ENCODE assay signal across 16 cellular contexts in genomic region chr19:41700381-41701195, GRCh38. TPM values are rescaled to one million over a fixed set of nuclear protein-coding genes. Genes with fewer than 3 reads are reported as not detected.
A peak's percentile ranks its signal among the peaks of the same experiment; 100 is the strongest.
DNase-seq lines count a peak whose midpoint lies in the region; ATAC-seq, FAIRE-seq and TF ChIP-seq lines count a peak whose summit lies in the region.
"Had no signal": no experiment of that assay in that cellular context is flagged by ENCODE, and none has a peak within 500 bp of the region (broad histone marks: within the 10 kb centered on the region; RNA-seq: fewer than 3 reads in every experiment).

No MANE protein-coding gene starts in this region.

- H4K8ac ChIP-seq in trophoblast cell (ENCODE audit: low read depth, low read length) = no peak overlapping the region

- TF ChIP-seq POLR2A in right lobe of liver (IDR thresholded peaks at IDR 0.05) (no peak), HepG2 (IDR thresholded peaks at IDR 0.05; ENCODE audit: insufficient read depth in 1 of 2, low read depth in 2 of 2, low read length in 2 of 2) (no peak)

- no peak overlapping the region for H3K14ac ChIP-seq in trophoblast cell (ENCODE audit: low read length)

- no peaks in the 10 kb centered on the region for H3K9me3 ChIP-seq in right lobe of liver
- H3K9me3 ChIP-seq in HepG2 (ENCODE audit: low read length) = no peaks in the 10 kb centered on the region
- H3K9me3 ChIP-seq in colonic mucosa = no peaks in the 10 kb centered on the region
- peaks cover 63% of the 10 kb centered on the region for H3K9me3 ChIP-seq in trophoblast cell (ENCODE audit: insufficient read depth, low read depth, low read length)
- H3K9me3 ChIP-seq: Caco-2 had no signal

- H3K4me1 ChIP-seq in right lobe of liver (no peaks in the 10 kb centered on the region), HepG2 (ENCODE audit: insufficient read depth, low read length) (no peaks in the 10 kb centered on the region), colonic mucosa (peaks cover 7% of the 10 kb centered on the region), trophoblast cell (ENCODE audit: control insufficient read depth in 1 of 2, insufficient read depth in 2 of 2, low read length in 2 of 2) (no peaks in the 10 kb centered on the region)

- no peak overlapping the region for H2AK5ac ChIP-seq in trophoblast cell (ENCODE audit: low read length)

- H3K9ac ChIP-seq in HepG2 (ENCODE audit: insufficient read depth, low read depth, low read length) = no peak overlapping the region
- H3K9ac ChIP-seq in colonic mucosa (ENCODE audit: low read depth in 2 of 2, low read length in 2 of 2) = peak overlapping the region in 1 of 2 donors; percentile 52
- no peak overlapping the region for H3K9ac ChIP-seq in trophoblast cell (ENCODE audit: low read length)

- H3K4ac ChIP-seq in trophoblast cell (ENCODE audit: low read depth, low read length) = no peak overlapping the region

- H3K9me3 Mint-ChIP-seq in osteocyte (ENCODE audit: unreplicated experiment) = no peaks in the 10 kb centered on the region

- no peak overlapping the region for H2AFZ ChIP-seq in HepG2 (ENCODE audit: low read length)
- H2AFZ ChIP-seq in trophoblast cell (ENCODE audit: insufficient read depth, low read length, poor library complexity) = no peak overlapping the region

- no peak overlapping the region for H4K12ac ChIP-seq in trophoblast cell (ENCODE audit: low read depth, low read length)

- no peak for TF ChIP-seq RAD21 in HepG2 (CRISPR knock-in tag; IDR thresholded peaks at IDR 0.05)

- ATAC-seq in right lobe of liver (no peak), HepG2 (no peak), Right ventricle myocardium superior (ENCODE audit: poor library complexity) (no peak)

- WGBS in right lobe of liver (ENCODE audit: insufficient coverage, low coverage, low lambda C conversion rate, missing lambda C conversion rate) = 65% methylated on average over 3 of the region's 13 CpGs
- WGBS in HepG2 (ENCODE audit: low lambda C conversion rate) = 17% methylated on average over 9 of the region's 13 CpGs
- no CpG with 5 or more reads among the region's 13 CpGs for WGBS in trophoblast cell (ENCODE audit: extremely low coverage, insufficient coverage, insufficient read length)

- no peak overlapping the region for H3K4me3 ChIP-seq in right lobe of liver
- H3K4me3 ChIP-seq in HepG2 (replicated peaks in 1 of 3; ENCODE audit: insufficient read depth in 1 of 3, low read depth in 2 of 3, low read length in 3 of 3) = no peak overlapping the region
- no peak overlapping the region for H3K4me3 ChIP-seq in colonic mucosa
- H3K4me3 ChIP-seq in trophoblast cell (ENCODE audit: low read depth, low read length) = no peak overlapping the region

- no peak overlapping the region for H4K91ac ChIP-seq in trophoblast cell (ENCODE audit: low read depth, low read length)

- TF ChIP-seq CTCF in right lobe of liver (IDR thresholded peaks at IDR 0.05) (no peak), HepG2 (CRISPR knock-in tag; IDR thresholded peaks at IDR 0.05) (no peak), colonic mucosa (IDR thresholded peaks at IDR 0.05) (no peak), osteocyte (IDR thresholded peaks at IDR 0.05) (no peak)

- no peaks in the 10 kb centered on the region for H3K27me3 ChIP-seq in right lobe of liver
- peaks cover 0 to 4% of the 10 kb centered on the region in 2 experiments; a peak in 1 of 5 replicates for H3K27me3 ChIP-seq in HepG2 (ENCODE audit: control insufficient read depth in 1 of 2, insufficient read depth in 2 of 2, low read length in 2 of 2)
- no peaks in the 10 kb centered on the region for H3K27me3 ChIP-seq in colonic mucosa
- H3K27me3 ChIP-seq in trophoblast cell (ENCODE audit: insufficient read depth, low read length) = no peaks in the 10 kb centered on the region

- H3K27me3 Mint-ChIP-seq in osteocyte (ENCODE audit: unreplicated experiment) = no peaks in the 10 kb centered on the region

- intact Hi-C loops in right lobe of liver (cut with DNase I) (no loop called here), HepG2 (cut with micrococcal nuclease; ENCODE audit: unreplicated experiment) (no loop called here), colonic mucosa (cut with DNase I) (no loop called here), Right ventricle myocardium superior (cut with DNase I) (no loop called here)

- H3K4me1 Mint-ChIP-seq in osteocyte (ENCODE audit: unreplicated experiment) = peaks cover 2% of the 10 kb centered on the region

- no peak overlapping the region for H2BK5ac ChIP-seq in trophoblast cell (ENCODE audit: low read depth, low read length, poor library complexity)

- POLR2A ChIA-PET in HepG2 (lab: Yijun Ruan, JAX) = no interaction called here

- H3K79me1 ChIP-seq in trophoblast cell (ENCODE audit: low read length) = no peaks in the 10 kb centered on the region

- H4K20me1 ChIP-seq in HepG2 (ENCODE audit: insufficient read depth, low read length) = 0 out of 2 replicates have a peak, but pooled peaks cover 3% of the 10 kb centered on the region

- CTCF ChIA-PET in HepG2 (lab: Yijun Ruan, JAX; ENCODE audit: low intra/inter-chr PET ratio, low total read pairs) = no interaction called here

- in situ Hi-C loops in HepG2 (cut with HindIII; ENCODE audit: extremely low pct_ligation_motif_present, low pct_unique_long_range_greater_than_20kb) = no loop called here

- H3K36me3 Mint-ChIP-seq in osteocyte (ENCODE audit: unreplicated experiment) = no peaks in the 10 kb centered on the region

- H3K36me3 ChIP-seq in right lobe of liver = no peaks in the 10 kb centered on the region
- H3K36me3 ChIP-seq in HepG2 (replicated peaks in 1 of 2; ENCODE audit: control insufficient read depth in 1 of 2, insufficient read depth in 2 of 2, low read length in 2 of 2) = no peaks in the 10 kb centered on the region
- no peaks in the 10 kb centered on the region for H3K36me3 ChIP-seq in colonic mucosa
- no peaks in the 10 kb centered on the region for H3K36me3 ChIP-seq in trophoblast cell (ENCODE audit: control insufficient read depth in 1 of 2, insufficient read depth in 2 of 2, low read length in 2 of 2)

- DNase-seq in right lobe of liver (peak in 2 of 3 donors; percentile 31 to 41), HepG2 (ENCODE audit: low spot score) (no peak), colonic mucosa (peak; percentile 23), osteocyte (ENCODE audit: extremely low spot score, unreplicated experiment) (peak; percentile 59), trophoblast cell (no peak), Right ventricle myocardium superior (no peak), cerebellar nuclear complex (lab: John Stamatoyannopoulos, UW) (no peak)
- no peak for DNase-seq in activated CD4-positive, alpha-beta T cell treated with anti-CD3 and anti-CD28 coated beads, Interleukin-2, amount 50 U/mL, for 1 hour
- DNase-seq: AML-193, HCEC 1CT, NCI-H1930, NCI-H2171 treated with DMSO at 0.1 percent for 48 hours, NCI-H774 had no signal

- H3K27ac Mint-ChIP-seq in osteocyte (ENCODE audit: unreplicated experiment) = no peak overlapping the region

- H3K79me2 ChIP-seq in HepG2 (ENCODE audit: insufficient read depth, low read length) = no peaks in the 10 kb centered on the region
- no peaks in the 10 kb centered on the region for H3K79me2 ChIP-seq in trophoblast cell (ENCODE audit: control insufficient read depth, insufficient read depth, low read length, poor library complexity)

- H3K4me3 Mint-ChIP-seq in osteocyte (ENCODE audit: unreplicated experiment) = no peak overlapping the region

- H3K18ac ChIP-seq in trophoblast cell (ENCODE audit: low read length) = no peak overlapping the region

- BruUV-seq in HepG2 (replicated peaks; lab: Mats Ljungman, UMichigan) = no TSS peak

- no peak overlapping the region for H2BK120ac ChIP-seq in trophoblast cell (ENCODE audit: insufficient read depth, low read length, poor library complexity)

- no peak for FAIRE-seq in HepG2 (lab: Jason Lieb, UNC)
- FAIRE-seq: GM18507 had no signal

- H3K4me2 ChIP-seq in HepG2 (ENCODE audit: low read depth, low read length) (no peak overlapping the region), trophoblast cell (ENCODE audit: low read length) (no peak overlapping the region)

- no peak overlapping the region for H2BK12ac ChIP-seq in trophoblast cell (ENCODE audit: low read length)

- TF ChIP-seq EP300 in HepG2 (IDR thresholded peaks at IDR 0.05; ENCODE audit: low read depth in 2 of 2, low read length in 2 of 2) = no peak
- no peak for TF ChIP-seq EP300 in HepG2 (CRISPR knock-in tag; IDR thresholded peaks at IDR 0.05; ENCODE audit: borderline replicate concordance)

- H3K27ac ChIP-seq in right lobe of liver (no peak overlapping the region), HepG2 (ENCODE audit: extremely low read length, insufficient read depth, low read length) (no peak overlapping the region), colonic mucosa (no peak overlapping the region), trophoblast cell (ENCODE audit: low read depth, low read length) (no peak overlapping the region)

- H3K23ac ChIP-seq in trophoblast cell (ENCODE audit: low read length) = no peak overlapping the region

RNA-seq across cellular contexts. Expression of gene CEACAM5, which starts 7.8 kb away (rescaled TPM):
- total RNA-seq in right lobe of liver (not detected), HepG2 (2016; rRNA removed; fragmentation: Illumina TruSeq; extraction: Trizol) (not detected in 2 replicates), colonic mucosa (1,000 to 10,000 TPM; 2,196 to 2,217 TPM), osteocyte (not detected in 2 replicates), Right ventricle myocardium superior (not detected)
- not detected in 2 replicates for total RNA-seq in HepG2 (2016; cell fraction: cytosol; rRNA removed; fragmentation: Illumina TruSeq; extraction: Trizol; ENCODE audit: low read depth)
- not detected in 2 replicates for total RNA-seq in HepG2 (2016; cell fraction: insoluble cytoplasmic fraction; rRNA removed; fragmentation: Illumina TruSeq; extraction: Trizol)
- total RNA-seq in HepG2 (2016; cell fraction: membrane; rRNA removed; fragmentation: Illumina TruSeq; extraction: Trizol) = not detected in 2 replicates
- total RNA-seq in HepG2 (2016; cell fraction: nucleus; rRNA removed; fragmentation: Illumina TruSeq; extraction: Trizol) = not detected in 2 replicates
- polyA plus RNA-seq in HepG2 (2011; rRNA removed) = not detected in 2 replicates
- not detected in 2 replicates for polyA plus RNA-seq in HepG2 (2011; cell fraction: cytosol; rRNA removed)
- polyA plus RNA-seq in HepG2 (2011; cell fraction: nucleus; rRNA removed) = not detected in 2 replicates
- not detected in 2 replicates for polyA plus RNA-seq in HepG2 (2012)
- polyA plus RNA-seq in HepG2 (2016; cell fraction: cytosol; fragmentation: Illumina TruSeq; extraction: Trizol; ENCODE audit: low read depth) = not detected in 2 replicates
- not detected in 2 replicates for polyA plus RNA-seq in HepG2 (2016; cell fraction: insoluble cytoplasmic fraction; fragmentation: Illumina TruSeq; extraction: Trizol; ENCODE audit: low read depth)
- not detected in 2 replicates for polyA plus RNA-seq in HepG2 (2016; cell fraction: membrane; fragmentation: Illumina TruSeq; extraction: Trizol; ENCODE audit: low read depth)
- polyA plus RNA-seq in HepG2 (2016; cell fraction: nucleus; fragmentation: Illumina TruSeq; extraction: Trizol; ENCODE audit: insufficient read depth, low read depth) = not detected in 2 replicates
- not detected in 2 replicates for polyA minus RNA-seq in HepG2 (2011; rRNA and poly(A)+ RNA removed; ENCODE audit: low replicate concordance)
- polyA minus RNA-seq in HepG2 (2011; cell fraction: cytosol; rRNA and poly(A)+ RNA removed) = not detected in 2 replicates
- not detected in 2 replicates for polyA minus RNA-seq in HepG2 (2011; cell fraction: nucleus; rRNA and poly(A)+ RNA removed)
- not detected in 2 replicates for polyA plus RNA-seq in trophoblast cell (2013)
- total RNA-seq: NCI-H460 had no signal

RNA-seq across cellular contexts. Expression of gene CEACAM7, which starts 12.5 kb away (rescaled TPM):
- not detected for total RNA-seq in right lobe of liver
- not detected in 2 replicates for total RNA-seq in HepG2 (2016; rRNA removed; fragmentation: Illumina TruSeq; extraction: Trizol)
- total RNA-seq in HepG2 (2016; cell fraction: cytosol; rRNA removed; fragmentation: Illumina TruSeq; extraction: Trizol; ENCODE audit: low read depth) = not detected in 2 replicates
- total RNA-seq in HepG2 (2016; cell fraction: insoluble cytoplasmic fraction; rRNA removed; fragmentation: Illumina TruSeq; extraction: Trizol) = not detected in 2 replicates
- not detected in 2 replicates for total RNA-seq in HepG2 (2016; cell fraction: membrane; rRNA removed; fragmentation: Illumina TruSeq; extraction: Trizol)
- total RNA-seq in HepG2 (2016; cell fraction: nucleus; rRNA removed; fragmentation: Illumina TruSeq; extraction: Trizol) = not detected in 2 replicates
- not detected in 2 replicates for polyA plus RNA-seq in HepG2 (2011; rRNA removed)
- not detected in 2 replicates for polyA plus RNA-seq in HepG2 (2011; cell fraction: cytosol; rRNA removed)
- polyA plus RNA-seq in HepG2 (2011; cell fraction: nucleus; rRNA removed) = not detected in 2 replicates
- not detected in 2 replicates for polyA plus RNA-seq in HepG2 (2012)
- not detected in 2 replicates for polyA plus RNA-seq in HepG2 (2016; cell fraction: cytosol; fragmentation: Illumina TruSeq; extraction: Trizol; ENCODE audit: low read depth)
- polyA plus RNA-seq in HepG2 (2016; cell fraction: insoluble cytoplasmic fraction; fragmentation: Illumina TruSeq; extraction: Trizol; ENCODE audit: low read depth) = not detected in 2 replicates
- not detected in 2 replicates for polyA plus RNA-seq in HepG2 (2016; cell fraction: membrane; fragmentation: Illumina TruSeq; extraction: Trizol; ENCODE audit: low read depth)
- polyA plus RNA-seq in HepG2 (2016; cell fraction: nucleus; fragmentation: Illumina TruSeq; extraction: Trizol; ENCODE audit: insufficient read depth, low read depth) = not detected in 2 replicates
- not detected in 2 replicates for polyA minus RNA-seq in HepG2 (2011; rRNA and poly(A)+ RNA removed; ENCODE audit: low replicate concordance)
- not detected in 2 replicates for polyA minus RNA-seq in HepG2 (2011; cell fraction: cytosol; rRNA and poly(A)+ RNA removed)
- polyA minus RNA-seq in HepG2 (2011; cell fraction: nucleus; rRNA and poly(A)+ RNA removed) = not detected in 2 replicates
- total RNA-seq in colonic mucosa = 100 to 1,000 TPM; 329 to 919 TPM
- not detected in 2 replicates for total RNA-seq in osteocyte
- polyA plus RNA-seq in trophoblast cell (2013) = not detected in 2 replicates
- not detected for total RNA-seq in Right ventricle myocardium superior
- total RNA-seq: Caco-2, NCI-H460 had no signal

RNA-seq across cellular contexts. Expression of gene CEACAM6, which starts 54.7 kb away (rescaled TPM):
- total RNA-seq in right lobe of liver = under 1 TPM in 4 of 6 experiments, not detected in 2; 0.18 to 0.44 (median 0.23) TPM
- total RNA-seq in HepG2 (2016; rRNA removed; fragmentation: Illumina TruSeq; extraction: Trizol) = not detected in 2 replicates
- not detected in 2 replicates for total RNA-seq in HepG2 (2016; cell fraction: cytosol; rRNA removed; fragmentation: Illumina TruSeq; extraction: Trizol; ENCODE audit: low read depth)
- total RNA-seq in HepG2 (2016; cell fraction: insoluble cytoplasmic fraction; rRNA removed; fragmentation: Illumina TruSeq; extraction: Trizol) = not detected in 2 replicates
- not detected in 2 replicates for total RNA-seq in HepG2 (2016; cell fraction: membrane; rRNA removed; fragmentation: Illumina TruSeq; extraction: Trizol)
- total RNA-seq in HepG2 (2016; cell fraction: nucleus; rRNA removed; fragmentation: Illumina TruSeq; extraction: Trizol) = not detected in 2 replicates
- polyA plus RNA-seq in HepG2 (2011; rRNA removed) = not detected in 2 replicates
- not detected in 2 replicates for polyA plus RNA-seq in HepG2 (2011; cell fraction: cytosol; rRNA removed)
- polyA plus RNA-seq in HepG2 (2011; cell fraction: nucleus; rRNA removed) = not detected in 2 replicates
- polyA plus RNA-seq in HepG2 (2012) = not detected in 2 replicates
- polyA plus RNA-seq in HepG2 (2016; cell fraction: cytosol; fragmentation: Illumina TruSeq; extraction: Trizol; ENCODE audit: low read depth) = not detected in 2 replicates
- polyA plus RNA-seq in HepG2 (2016; cell fraction: insoluble cytoplasmic fraction; fragmentation: Illumina TruSeq; extraction: Trizol; ENCODE audit: low read depth) = not detected in 2 replicates
- polyA plus RNA-seq in HepG2 (2016; cell fraction: membrane; fragmentation: Illumina TruSeq; extraction: Trizol; ENCODE audit: low read depth) = not detected in 2 replicates
- polyA plus RNA-seq in HepG2 (2016; cell fraction: nucleus; fragmentation: Illumina TruSeq; extraction: Trizol; ENCODE audit: insufficient read depth, low read depth) = not detected in 2 replicates
- polyA minus RNA-seq in HepG2 (2011; rRNA and poly(A)+ RNA removed; ENCODE audit: low replicate concordance) = not detected in 2 replicates
- polyA minus RNA-seq in HepG2 (2011; cell fraction: cytosol; rRNA and poly(A)+ RNA removed) = not detected in 2 replicates
- polyA minus RNA-seq in HepG2 (2011; cell fraction: nucleus; rRNA and poly(A)+ RNA removed) = not detected in 2 replicates
- total RNA-seq in colonic mucosa = 100 to 1,000 TPM; 260 to 655 TPM
- not detected in 2 replicates for total RNA-seq in osteocyte
- not detected in 2 replicates for polyA plus RNA-seq in trophoblast cell (2013)
- not detected for total RNA-seq in Right ventricle myocardium superior
- total RNA-seq: NCI-H460 had no signal

Comparison
In these comparisons a context has a peak if more than half of its experiments do, and no peak if none do; other contexts are left out.
1. DNase-seq: peak in right lobe of liver (2 of 3), colonic mucosa (single experiment) and osteocyte (single experiment); none in HepG2 (single experiment), trophoblast cell (0 of 2), activated CD4-positive, alpha-beta T cell treated with anti-CD3 and anti-CD28 coated beads, Interleukin-2, amount 50 U/mL, for 1 hour (single experiment), Right ventricle myocardium superior (single experiment) and cerebellar nuclear complex (0 of 2).
2. RNA of gene CEACAM5, which starts 7.8 kb away (total RNA-seq): 2,196 to 2,217 TPM in colonic mucosa; not detected in Right ventricle myocardium superior (single experiment), not detected in right lobe of liver, not detected in HepG2 and not detected in osteocyte; every median in the first group is over 1,000 times any median in the second.
3. RNA of gene CEACAM7, which starts 12.5 kb away (total RNA-seq): 329 to 919 TPM in colonic mucosa; not detected in right lobe of liver, not detected in HepG2, not detected in osteocyte and not detected in Right ventricle myocardium superior (single experiment); every median in the first group is over 100 times any median in the second.
4. RNA of gene CEACAM6, which starts 54.7 kb away (total RNA-seq): 260 to 655 TPM in colonic mucosa; 0.18 to 0.44 TPM in right lobe of liver, not detected in Right ventricle myocardium superior (single experiment), not detected in HepG2 and not detected in osteocyte; every median in the first group is over 100 times any median in the second.